Comparison of ENCODE assay signal across 7 cellular contexts in the genomic region with DNA sequence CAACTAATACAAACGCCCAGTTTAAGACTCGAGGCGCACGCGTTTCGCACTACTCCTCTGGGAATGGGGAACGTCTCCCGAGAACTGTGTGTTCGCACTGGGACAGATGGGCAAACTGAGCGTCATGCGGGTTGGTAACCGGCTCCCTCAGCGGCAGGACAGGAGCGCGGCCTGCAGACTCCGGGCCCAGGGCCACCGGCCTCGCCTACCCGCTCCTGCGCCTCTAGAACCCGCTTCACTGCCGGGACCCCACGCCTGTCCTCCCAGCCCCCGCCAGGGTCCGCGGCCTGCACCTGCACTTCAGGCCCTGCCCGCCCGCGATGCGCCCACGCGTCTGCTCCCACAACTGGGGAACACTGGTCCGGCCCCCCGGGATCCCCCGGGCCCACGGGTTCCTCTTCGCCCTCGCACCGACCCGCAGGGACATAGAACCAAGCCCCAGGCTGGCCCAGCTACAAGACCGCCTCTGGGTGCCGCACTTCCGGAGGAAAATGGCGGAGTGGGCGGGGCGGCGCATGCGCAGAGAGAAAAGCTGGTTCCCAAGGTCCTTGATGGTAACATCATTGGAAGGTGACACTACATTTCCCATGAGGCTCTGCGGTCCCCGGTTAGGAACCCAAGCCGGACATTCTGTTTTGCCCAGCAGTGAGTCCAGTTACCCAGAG. TPM values are rescaled to one million over a fixed set of nuclear protein-coding genes. Genes with fewer than 3 reads are reported as not detected.
DNase-seq lines count a peak whose midpoint lies in the region; ATAC-seq and TF ChIP-seq lines count a peak whose summit lies in the region.
"Not testable (repeated sequence)": the region's sequence is repeated elsewhere in the genome, so short reads cannot be mapped to it uniquely, and the experiment has no call there.

A gene (minus strand): TSS at position 459 of the 665 bp plus-strand sequence. CDS start 2,187 bp downstream, outside the sequence.

- H3K4me2 ChIP-seq in mesenchymal stem cell (ENCODE audit: low read length, poor library complexity, severe bottlenecking) = peak within 1 kb of the TSS; percentile 5

- H2BK12ac ChIP-seq in mesenchymal stem cell (ENCODE audit: low read length in 2 of 2) = not testable (repeated sequence)

- DNase-seq in GM13977 (ENCODE audit: low spot score) = peak; percentile 23
- DNase-seq in NCI-H1417 treated with DMSO at 0.1 percent for 48 hours (lab: John Stamatoyannopoulos, UW) = peak; percentile 9
- DNase-seq in T-cell = peak; percentile 78 to 94 (median 88)
- DNase-seq in activated gamma-delta T cell (lab: John Stamatoyannopoulos, UW) = peak; percentile 87
- DNase-seq in epithelial cell of proximal tubule (ENCODE audit: low read depth) = peak; percentile 38
- peak; percentile 91 for DNase-seq in mesenchymal stem cell
- peak; percentile 93 for DNase-seq in stimulated activated CD4-positive, alpha-beta T cell treated with anti-CD3 and anti-CD28 coated beads, Interleukin-15, amount 100 ng/mL, for 24 hours

- H3K27me3 ChIP-seq in mesenchymal stem cell (ENCODE audit: control insufficient read depth in 1 of 2, insufficient read depth in 1 of 2, low read length in 2 of 2) = not testable (repeated sequence)

- not testable (repeated sequence) for H3K14ac ChIP-seq in mesenchymal stem cell (ENCODE audit: low read length in 2 of 2)

- peak within 1 kb of the TSS; percentile 84 to 85 for H3K27ac Mint-ChIP-seq in T-cell

- H3K79me1 ChIP-seq in mesenchymal stem cell (replicated peaks; ENCODE audit: low read length, poor library complexity, severe bottlenecking) = not testable (repeated sequence)

- POLR2A ChIA-PET in T-cell (lab: Charles Lee) = not testable (repeated sequence)

- peak within 1 kb of the TSS; percentile 94 for H3K9ac ChIP-seq in mesenchymal stem cell (ENCODE audit: low read length)

- peaks cover 7 to 24% of the 10 kb centered on the region in 2 experiments for H3K36me3 ChIP-seq in mesenchymal stem cell (ENCODE audit: control insufficient read depth in 1 of 2, insufficient read depth in 2 of 2, low read depth in 1 of 2, low read length in 2 of 2)

- H3K9me3 ChIP-seq in mesenchymal stem cell (ENCODE audit: control insufficient read depth, low read length) = not testable (repeated sequence)

- peak within 1 kb of the TSS; percentile 73 for H3K4me3 ChIP-seq in epithelial cell of proximal tubule (ENCODE audit: low read depth, low read length)
- peak within 1 kb of the TSS; percentile 65 to 93 for H3K4me3 ChIP-seq in mesenchymal stem cell (ENCODE audit: insufficient read depth in 1 of 2, low read depth in 1 of 2, low read length in 2 of 2)

- not testable (repeated sequence) for H4K91ac ChIP-seq in mesenchymal stem cell (ENCODE audit: low read length)

- H3K23ac ChIP-seq in mesenchymal stem cell (ENCODE audit: low read length in 2 of 2) = not testable (repeated sequence)

- WGBS in mesenchymal stem cell = 2% methylated on average over 48 of the region's 51 CpGs

- H2BK5ac ChIP-seq in mesenchymal stem cell (ENCODE audit: low read depth, low read length, poor library complexity, severe bottlenecking) = not testable (repeated sequence)

- TF ChIP-seq CTCF in GM13977 (IDR thresholded peaks at IDR 0.05; ENCODE audit: extremely low read depth, insufficient read depth, missing control alignments) = not testable (repeated sequence)
- peak; percentile 3 for TF ChIP-seq CTCF in epithelial cell of proximal tubule (conservative IDR thresholded peaks at IDR 0.05; ENCODE audit: low read depth, low read length)

- in situ Hi-C loops in GM13977 (cut with MboI; ENCODE audit: low pct_unique_long_range_greater_than_20kb, low sequenced_read_pairs, unreplicated experiment) = not testable (repeated sequence)

- H4K8ac ChIP-seq in mesenchymal stem cell (ENCODE audit: low read length) = peak within 1 kb of the TSS; percentile 90

- not testable (repeated sequence) for H2AK5ac ChIP-seq in mesenchymal stem cell (ENCODE audit: low read length, severe bottlenecking)

- peak within 1 kb of the TSS in 1 of 2 experiments; percentile 88 for H3K4ac ChIP-seq in mesenchymal stem cell (ENCODE audit: low read depth in 1 of 2, low read length in 2 of 2)

- H3K4me3 Mint-ChIP-seq in T-cell = peak within 1 kb of the TSS; percentile 84 to 91 (median 88)

- H2BK120ac ChIP-seq in mesenchymal stem cell (ENCODE audit: low read depth, low read length) = not testable (repeated sequence)

- H3K27ac ChIP-seq in mesenchymal stem cell (ENCODE audit: low read length, poor library complexity, severe bottlenecking) = not testable (repeated sequence)

- CTCF ChIA-PET in T-cell (lab: Charles Lee) = not testable (repeated sequence)

- peaks cover 10 to 25% (median 23%) of the 10 kb centered on the region in 3 donors for H3K4me1 Mint-ChIP-seq in T-cell

- H2AFZ ChIP-seq in mesenchymal stem cell (ENCODE audit: low read depth, low read length) = not testable (repeated sequence)

- H2BK15ac ChIP-seq in mesenchymal stem cell (ENCODE audit: low read depth, poor library complexity, severe bottlenecking) = not testable (repeated sequence)

- H3K27me3 Mint-ChIP-seq in T-cell = not testable (repeated sequence)

- peak in 1 of 4 experiments; percentile 63 for ATAC-seq in T-cell (replicated peaks in 1 of 4)

- H3K18ac ChIP-seq in mesenchymal stem cell (ENCODE audit: low read depth in 1 of 2, low read length in 2 of 2) = peak within 1 kb of the TSS; percentile 52 to 78

- H3K4me1 ChIP-seq in mesenchymal stem cell (ENCODE audit: control insufficient read depth, insufficient read depth, low read depth, low read length) = not testable (repeated sequence)

- peaks cover 10 to 31% (median 20%) of the 10 kb centered on the region in 3 donors for H3K9me3 Mint-ChIP-seq in T-cell

- H3K36me3 Mint-ChIP-seq in T-cell = peaks cover 23% of the 10 kb centered on the region

RNA-seq across cellular contexts. Expression of the gene that starts here (rescaled TPM):
- total RNA-seq in T-cell = 10 to 100 TPM in 3 of 5 donors, 1 to 10 TPM in 2; 6.7 to 12.8 (median 12.5) TPM
- total RNA-seq in epithelial cell of proximal tubule = 3.8 and 3.9 TPM in 2 replicates
- polyA plus RNA-seq in mesenchymal stem cell (2013, experiment 1 of 2) = 5.0 TPM
- 5.1 TPM for polyA plus RNA-seq in mesenchymal stem cell (2013, experiment 2 of 2)

Comparison
In these comparisons a context has a peak if more than half of its experiments do, and no peak if none do; other contexts are left out.
1. DNase-seq: peak in every context shown above with its lines; median percentile 93 in stimulated activated CD4-positive, alpha-beta T cell treated with anti-CD3 and anti-CD28 coated beads, Interleukin-15, amount 100 ng/mL, for 24 hours; 91 in mesenchymal stem cell; 88 in T-cell; 87 in activated gamma-delta T cell; 38 in epithelial cell of proximal tubule; 23 in GM13977; 9 in NCI-H1417 treated with DMSO at 0.1 percent for 48 hours.